Comparison of ENCODE assay signal across 1 cellular context in genomic region chr17:74274060-74274702, GRCh38.
TF ChIP-seq lines count a peak whose summit lies in the region.

TSS of gene DNAI2 (plus strand) at chr17:74274234. CDS start at chr17:74281818, 7,584 bp downstream.

TF ChIP-seq in HepG2, 621 proteins besides CTCF, POLR2A, EP300 and RAD21 (continued from another document):
- TF ChIP-seq REST (IDR thresholded peaks at IDR 0.05; ENCODE audit: borderline replicate concordance in 1 of 2, low read depth in 1 of 2, low read length in 2 of 2) = no peak
- TF ChIP-seq ZNF232 (CRISPR knock-in tag; IDR thresholded peaks at IDR 0.05; ENCODE audit: borderline replicate concordance) = no peak
- no peak for TF ChIP-seq ZNF777 (CRISPR knock-in tag; IDR thresholded peaks at IDR 0.05)
- TF ChIP-seq NR3C1 (CRISPR knock-in tag; IDR thresholded peaks at IDR 0.05) = no peak
